1 cellular context compared by ENCODE assay signal in genomic region chr4:38236503-38236902, GRCh38.
TF ChIP-seq lines count a peak whose summit lies in the region.

No MANE protein-coding gene starts in this region.

TF ChIP-seq in K562, 482 proteins besides CTCF, POLR2A, EP300 and RAD21 (continued from another document):
- no peak for TF ChIP-seq CUX1 (CRISPR knock-in tag; IDR thresholded peaks at IDR 0.05)
- no peak for TF ChIP-seq THRAP3 (IDR thresholded peaks at IDR 0.05; ENCODE audit: borderline replicate concordance)
- no peak for TF ChIP-seq HDAC1 (IDR thresholded peaks at IDR 0.05)
- no peak for TF ChIP-seq POLR2H (tag; IDR thresholded peaks at IDR 0.05; ENCODE audit: low read depth)
